ENCODE assay signal across 2 cellular contexts in the genomic region with DNA sequence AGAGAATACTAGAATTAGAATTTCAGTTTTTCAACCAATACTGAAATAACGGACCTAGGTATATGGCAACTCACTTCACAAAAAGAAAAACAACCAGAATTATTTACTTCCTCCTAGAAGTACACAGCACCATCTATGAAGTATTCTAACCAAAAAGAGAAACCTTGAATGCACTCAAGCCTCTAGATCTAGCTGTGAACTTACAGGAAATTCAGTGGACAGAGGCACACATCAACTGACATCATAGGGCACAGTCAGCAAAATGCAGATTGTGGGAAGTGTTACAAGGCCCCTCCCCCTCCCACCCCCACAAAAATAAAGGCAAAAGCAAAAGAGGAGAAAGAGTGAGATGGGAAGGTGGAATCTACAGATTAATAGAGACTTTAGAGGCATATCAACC.
TF ChIP-seq lines count a peak whose summit lies in the region.

No MANE protein-coding gene starts in this region.

TF ChIP-seq in GM12878, 131 proteins besides CTCF, POLR2A, EP300 and RAD21 (continued from another document):
- TF ChIP-seq CREM (IDR thresholded peaks at IDR 0.05; ENCODE audit: low read depth) (no peak), ZBED1 (IDR thresholded peaks at IDR 0.05; ENCODE audit: borderline replicate concordance) (no peak), PAX5 (IDR thresholded peaks at IDR 0.05; ENCODE audit: borderline replicate concordance, low read depth, low read length) (no peak), SREBF1 (IDR thresholded peaks at IDR 0.05; ENCODE audit: low read length) (no peak), HDAC2 (IDR thresholded peaks at IDR 0.05) (no peak), ZZZ3 (IDR thresholded peaks at IDR 0.05; ENCODE audit: control insufficient read depth, insufficient read length, low read depth) (no peak), BMI1 (IDR thresholded peaks at IDR 0.05; ENCODE audit: borderline replicate concordance) (no peak), CBFB (IDR thresholded peaks at IDR 0.05; ENCODE audit: low read depth) (no peak)

TF ChIP-seq in H1, 55 proteins besides CTCF, POLR2A, EP300 and RAD21:
- TF ChIP-seq NANOG (IDR thresholded peaks at IDR 0.05; ENCODE audit: insufficient read depth, low read depth, low read length, poor library complexity, severe bottlenecking) (no peak), MAFK (IDR thresholded peaks at IDR 0.05; ENCODE audit: low read depth, low read length) (peak; percentile 37; the same call in 1 of the 2 replicates)
